In the genomic region with DNA sequence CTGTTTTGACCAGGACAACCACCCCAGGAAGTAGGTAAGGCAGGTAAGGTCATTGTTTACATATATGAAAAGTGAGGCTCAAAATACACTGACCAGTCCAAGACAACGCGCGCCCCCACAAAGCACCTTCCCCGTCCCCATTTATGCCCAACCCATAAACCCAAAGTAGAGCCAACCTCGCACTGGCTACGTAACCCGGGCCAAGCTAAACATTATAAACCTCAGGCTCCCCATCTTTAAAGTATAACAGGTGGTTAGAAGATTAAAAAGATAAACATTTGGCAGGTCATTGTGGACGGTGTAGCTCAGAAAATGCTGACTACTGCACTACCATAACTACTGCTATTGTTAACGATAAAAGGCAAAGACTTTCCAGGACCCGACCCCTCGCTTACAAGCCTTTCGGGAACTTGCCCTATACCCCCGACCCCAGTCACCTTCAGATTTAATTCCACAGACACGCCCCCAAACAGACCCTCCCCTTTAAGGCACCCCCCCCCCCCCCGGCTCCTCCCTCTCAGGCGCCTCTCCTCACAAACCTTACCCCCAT, we compare ENCODE assay signal across 9 cellular contexts. TPM values are rescaled to one million over a fixed set of nuclear protein-coding genes. Genes with fewer than 3 reads are reported as not detected.
DNase-seq lines count a peak whose midpoint lies in the region; ATAC-seq and TF ChIP-seq lines count a peak whose summit lies in the region.
"Had no signal": no experiment of that assay in that cellular context is flagged by ENCODE, and none has a peak within 500 bp of the region (broad histone marks: within the 10 kb centered on the region; RNA-seq: fewer than 3 reads in every experiment).

No MANE protein-coding gene starts in this region.

- H3K4me2 ChIP-seq in osteoblast (ENCODE audit: insufficient read depth, low read length), result peak overlapping the region; percentile 99

- peaks cover 51% of the 10 kb centered on the region for H3K79me2 ChIP-seq in osteoblast (ENCODE audit: insufficient read depth, low read length)

- H3K36me3 Mint-ChIP-seq in stimulated activated naive CD8-positive, alpha-beta T cell treated with anti-CD3 and anti-CD28 coated beads, Interleukin-15, Interleukin-2, amounts not matched to agents 100 ng/mL and 50 ng/mL, for 24 hours (ENCODE audit: low read depth), result peaks cover 4% of the 10 kb centered on the region
- no peaks in the 10 kb centered on the region for H3K36me3 Mint-ChIP-seq in T-helper 17 cell (ENCODE audit: low read depth)

- no peak for TF ChIP-seq CTCF in fibroblast of mammary gland (conservative IDR thresholded peaks at IDR 0.05; ENCODE audit: control insufficient read depth, insufficient read depth, low read depth, low read length)
- no peak for TF ChIP-seq CTCF in osteoblast (IDR thresholded peaks at IDR 0.05; ENCODE audit: extremely low read depth, low read depth, low read length)

- H3K27me3 ChIP-seq in osteoblast (ENCODE audit: insufficient read depth, low read length), result no peaks in the 10 kb centered on the region

- peak overlapping the region; percentile 83 for H2AFZ ChIP-seq in osteoblast (ENCODE audit: low read length)

- H3K4me3 ChIP-seq in fibroblast of mammary gland (ENCODE audit: control insufficient read depth, low read depth, low read length) (peak overlapping the region; percentile 85), osteoblast (ENCODE audit: insufficient read depth, low read length) (peak overlapping the region; percentile 92)

- peaks cover 20% of the 10 kb centered on the region for H3K4me1 ChIP-seq in osteoblast (ENCODE audit: insufficient read depth, low read length)

- peak overlapping the region; percentile 75 for H3K27ac ChIP-seq in osteoblast (ENCODE audit: low read depth, low read length)

- H3K4me1 Mint-ChIP-seq in stimulated activated naive CD8-positive, alpha-beta T cell treated with anti-CD3 and anti-CD28 coated beads, Interleukin-15, Interleukin-2, amounts not matched to agents 100 ng/mL and 50 ng/mL, for 24 hours (ENCODE audit: low read depth), result peaks cover 45% of the 10 kb centered on the region
- H3K4me1 Mint-ChIP-seq in T-helper 17 cell, result peaks cover 47% of the 10 kb centered on the region

- H3K9me3 Mint-ChIP-seq in stimulated activated naive CD8-positive, alpha-beta T cell treated with anti-CD3 and anti-CD28 coated beads, Interleukin-15, Interleukin-2, amounts not matched to agents 100 ng/mL and 50 ng/mL, for 24 hours, result no peaks in the 10 kb centered on the region

- ATAC-seq in stimulated activated naive CD8-positive, alpha-beta T cell treated with anti-CD3 and anti-CD28 coated beads, Interleukin-15, Interleukin-2, amounts not matched to agents 100 U/mL and 50 U/mL, for 24 hours, result no peak
- peak; percentile 29 for ATAC-seq in T-helper 17 cell
- no peak for ATAC-seq in GM18873 (IDR thresholded peaks at IDR 0.05; ENCODE audit: low FRiP score, unreplicated experiment)
- no peak for ATAC-seq in HG03108 (IDR thresholded peaks at IDR 0.05; ENCODE audit: unreplicated experiment)

- H4K20me1 ChIP-seq in osteoblast (ENCODE audit: insufficient read depth, low read length), result no peaks in the 10 kb centered on the region

- no peaks in the 10 kb centered on the region for H3K27me3 Mint-ChIP-seq in stimulated activated naive CD8-positive, alpha-beta T cell treated with anti-CD3 and anti-CD28 coated beads, Interleukin-15, Interleukin-2, amounts not matched to agents 100 ng/mL and 50 ng/mL, for 24 hours
- H3K27me3 Mint-ChIP-seq in T-helper 17 cell, result no peaks in the 10 kb centered on the region

- H3K9me3 ChIP-seq in T-helper 17 cell (ENCODE audit: control insufficient read depth, low read length, poor library complexity, severe bottlenecking) (no peaks in the 10 kb centered on the region), osteoblast (ENCODE audit: low read depth, low read length) (no peaks in the 10 kb centered on the region)

- no peaks in the 10 kb centered on the region for H3K36me3 ChIP-seq in osteoblast (ENCODE audit: insufficient read depth, low read length)

- peak overlapping the region; percentile 85 for H3K4me3 Mint-ChIP-seq in stimulated activated naive CD8-positive, alpha-beta T cell treated with anti-CD3 and anti-CD28 coated beads, Interleukin-15, Interleukin-2, amounts not matched to agents 100 ng/mL and 50 ng/mL, for 24 hours
- peak overlapping the region; percentile 100 for H3K4me3 Mint-ChIP-seq in T-helper 17 cell

- no peak for DNase-seq in stimulated activated naive CD8-positive, alpha-beta T cell treated with anti-CD3 and anti-CD28 coated beads, Interleukin-15, Interleukin-2, amounts not matched to agents 100 U/mL and 50 U/mL, for 24 hours
- DNase-seq in T-helper 17 cell (peak in 1 of 3 donors; percentile 18), fibroblast of mammary gland (ENCODE audit: low read depth) (no peak), osteoblast (ENCODE audit: insufficient read length, low spot score, missing footprints) (no peak), NCI-H128 (lab: John Stamatoyannopoulos, UW; ENCODE audit: unreplicated experiment) (no peak)

- peak overlapping the region; percentile 92 for H3K27ac Mint-ChIP-seq in stimulated activated naive CD8-positive, alpha-beta T cell treated with anti-CD3 and anti-CD28 coated beads, Interleukin-15, Interleukin-2, amounts not matched to agents 100 ng/mL and 50 ng/mL, for 24 hours
- H3K27ac Mint-ChIP-seq in T-helper 17 cell, result peak overlapping the region; percentile 97

RNA-seq across cellular contexts. Expression of gene NUMA1, which starts 0.5 kb away (rescaled TPM):
- total RNA-seq in T-helper 17 cell, result 100 to 1,000 TPM; 207 to 208 TPM
- total RNA-seq in osteoblast, result 176 and 182 TPM in 2 replicates

RNA-seq across cellular contexts. Expression of gene LRRC51, which starts 0.8 kb away (rescaled TPM):
- 1 to 10 TPM in 1 of 2 donors, under 1 TPM in 1; 0.75 to 4.5 TPM for total RNA-seq in T-helper 17 cell
- 5.1 and 6.2 TPM in 2 replicates for total RNA-seq in osteoblast

RNA-seq across cellular contexts. Expression of gene LAMTOR1, which starts 23.2 kb away (rescaled TPM):
- total RNA-seq in T-helper 17 cell (10 to 100 TPM; 43.7 to 74.6 TPM), osteoblast (131 and 138 TPM in 2 replicates)

RNA-seq across cellular contexts. Expression of gene TOMT, which starts 25.9 kb away (rescaled TPM):
- total RNA-seq in T-helper 17 cell (not detected), osteoblast (not detected in 2 replicates)
- total RNA-seq: glomerular endothelial cell had no signal

RNA-seq across cellular contexts. Expression of gene ANAPC15, which starts 32.6 kb away (rescaled TPM):
- total RNA-seq in T-helper 17 cell, result 10 to 100 TPM; 47.0 to 54.6 TPM
- total RNA-seq in osteoblast, result 21.7 and 23.0 TPM in 2 replicates
